Comparison of ENCODE assay signal across 17 cellular contexts in the genomic region with DNA sequence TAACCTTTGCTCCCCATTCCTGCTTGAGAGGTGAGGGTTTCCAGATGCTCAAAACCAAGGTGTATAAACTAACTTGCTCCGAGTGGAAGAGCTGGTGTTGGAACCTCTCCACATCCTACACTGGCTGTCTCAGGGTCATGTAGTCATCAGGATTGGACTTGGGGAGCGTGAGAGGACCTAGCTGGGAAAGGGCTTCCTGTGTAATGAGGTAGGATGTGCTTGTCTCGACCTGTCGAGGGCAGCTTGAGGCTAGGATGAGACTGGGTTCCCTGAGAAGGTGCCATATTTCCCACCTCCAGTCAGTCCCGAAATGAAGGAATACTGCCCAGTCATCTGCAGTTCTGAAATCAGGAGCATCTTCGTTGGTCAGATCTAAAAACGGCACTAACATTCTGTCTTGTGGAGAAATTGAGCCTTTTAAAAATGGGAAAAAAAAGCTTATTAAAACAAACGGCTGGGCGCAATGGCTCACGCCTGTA. TPM values are rescaled to one million over a fixed set of nuclear protein-coding genes. Genes with fewer than 3 reads are reported as not detected.
DNase-seq lines count a peak whose midpoint lies in the region; ATAC-seq lines count a peak whose summit lies in the region.
"Had no signal": no experiment of that assay in that cellular context is flagged by ENCODE, and none has a peak within 500 bp of the region (broad histone marks: within the 10 kb centered on the region; RNA-seq: fewer than 3 reads in every experiment).

No MANE protein-coding gene starts in this region.

- H3K27me3 ChIP-seq in iPS-15b (ENCODE audit: control insufficient read depth, insufficient read depth, low read length) (peaks cover 49% of the 10 kb centered on the region), SJCRH30 (no peaks in the 10 kb centered on the region)
- H3K27me3 ChIP-seq: ascending aorta had no signal

- H3K4me3 Mint-ChIP-seq in activated naive CD4-positive, alpha-beta T cell treated with anti-CD3 and anti-CD28 coated beads for 36 hours: peak overlapping the region; percentile 60
- peak overlapping the region; percentile 54 for H3K4me3 Mint-ChIP-seq in activated CD8-positive, alpha-beta T cell treated with anti-CD3 and anti-CD28 coated beads, Interleukin-2, amount 10 ng/mL, durations not matched to agents 7 days and 5 days
- peak overlapping the region in 1 of 2 donors; percentile 78 for H3K4me3 Mint-ChIP-seq in stimulated activated naive CD8-positive, alpha-beta T cell treated with anti-CD3 and anti-CD28 coated beads, Interleukin-15, amount 100 ng/mL, for 72 hours

- intact Hi-C loops in activated naive CD4-positive, alpha-beta T cell treated with anti-CD3 and anti-CD28 coated beads for 36 hours (cut with micrococcal nuclease): no loop called here

- peaks cover 3% of the 10 kb centered on the region for H3K36me3 Mint-ChIP-seq in activated naive CD4-positive, alpha-beta T cell treated with anti-CD3 and anti-CD28 coated beads for 36 hours (ENCODE audit: low read depth)
- peaks cover 11% of the 10 kb centered on the region for H3K36me3 Mint-ChIP-seq in activated CD8-positive, alpha-beta T cell treated with anti-CD3 and anti-CD28 coated beads, Interleukin-2, amount 10 ng/mL, durations not matched to agents 7 days and 5 days (ENCODE audit: low read depth)

- H3K4me1 ChIP-seq in iPS-15b (ENCODE audit: control insufficient read depth, insufficient read depth, low read length) (no peaks in the 10 kb centered on the region), SJCRH30 (no peaks in the 10 kb centered on the region)

- H3K4me1 Mint-ChIP-seq in activated naive CD4-positive, alpha-beta T cell treated with anti-CD3 and anti-CD28 coated beads for 36 hours (ENCODE audit: low read depth): peaks cover 27% of the 10 kb centered on the region
- peaks cover 39% of the 10 kb centered on the region for H3K4me1 Mint-ChIP-seq in activated CD8-positive, alpha-beta T cell treated with anti-CD3 and anti-CD28 coated beads, Interleukin-2, amount 10 ng/mL, durations not matched to agents 7 days and 5 days (ENCODE audit: low read depth)
- H3K4me1 Mint-ChIP-seq in stimulated activated naive CD8-positive, alpha-beta T cell treated with anti-CD3 and anti-CD28 coated beads, Interleukin-15, amount 100 ng/mL, for 72 hours: peaks cover 55% of the 10 kb centered on the region

- no peaks in the 10 kb centered on the region for H3K27me3 Mint-ChIP-seq in activated naive CD4-positive, alpha-beta T cell treated with anti-CD3 and anti-CD28 coated beads for 36 hours (ENCODE audit: low read depth)
- H3K27me3 Mint-ChIP-seq in activated CD8-positive, alpha-beta T cell treated with anti-CD3 and anti-CD28 coated beads, Interleukin-2, amount 10 ng/mL, durations not matched to agents 7 days and 5 days (ENCODE audit: low read depth): peaks cover 4% of the 10 kb centered on the region
- no peaks in the 10 kb centered on the region for H3K27me3 Mint-ChIP-seq in stimulated activated naive CD8-positive, alpha-beta T cell treated with anti-CD3 and anti-CD28 coated beads, Interleukin-15, amount 100 ng/mL, for 72 hours

- H3K36me3 ChIP-seq in iPS-15b (ENCODE audit: control insufficient read depth, insufficient read depth, low read length): no peaks in the 10 kb centered on the region
- H3K36me3 ChIP-seq in SJCRH30: no peaks in the 10 kb centered on the region
- H3K36me3 ChIP-seq: ascending aorta, transverse colon had no signal

- peak overlapping the region; percentile 1 for H3K4me3 ChIP-seq in iPS-15b (ENCODE audit: low read depth, low read length)
- H3K4me3 ChIP-seq in SJCRH30: no peak overlapping the region

- ATAC-seq in activated CD8-positive, alpha-beta T cell treated with anti-CD3 and anti-CD28 coated beads, Interleukin-2, amount 10 ng/mL, durations not matched to agents 7 days and 5 days: no peak
- ATAC-seq in stimulated activated naive CD8-positive, alpha-beta T cell treated with anti-CD3 and anti-CD28 coated beads, Interleukin-15, amount 100 ng/mL, for 72 hours: no peak
- ATAC-seq: Panc1, psoas muscle had no signal

- H3K9me3 ChIP-seq in iPS-15b (ENCODE audit: control insufficient read depth, insufficient read depth, low read length): no peaks in the 10 kb centered on the region
- H3K9me3 ChIP-seq in SJCRH30 (replicated peaks): no peaks in the 10 kb centered on the region
- H3K9me3 ChIP-seq: ascending aorta, psoas muscle, transverse colon had no signal

- H3K9ac ChIP-seq in iPS-15b (ENCODE audit: low read depth, low read length): no peak overlapping the region

- no peak overlapping the region for H3K27ac Mint-ChIP-seq in activated naive CD4-positive, alpha-beta T cell treated with anti-CD3 and anti-CD28 coated beads for 36 hours
- peak overlapping the region; percentile 13 for H3K27ac Mint-ChIP-seq in activated CD8-positive, alpha-beta T cell treated with anti-CD3 and anti-CD28 coated beads, Interleukin-2, amount 10 ng/mL, durations not matched to agents 7 days and 5 days
- peak overlapping the region; percentile 61 to 92 for H3K27ac Mint-ChIP-seq in stimulated activated naive CD8-positive, alpha-beta T cell treated with anti-CD3 and anti-CD28 coated beads, Interleukin-15, amount 100 ng/mL, for 72 hours

- no peak for DNase-seq in activated naive CD4-positive, alpha-beta T cell treated with anti-CD3 and anti-CD28 coated beads for 36 hours
- no peak for DNase-seq in activated naive CD4-positive, alpha-beta T cell (lab: John Stamatoyannopoulos, UW)
- peak; percentile 21 for DNase-seq in activated CD8-positive, alpha-beta T cell treated with anti-CD3 and anti-CD28 coated beads, Interleukin-2, amount 10 ng/mL, durations not matched to agents 7 days and 5 days
- DNase-seq in stimulated activated naive CD8-positive, alpha-beta T cell treated with anti-CD3 and anti-CD28 coated beads, Interleukin-15, amount 100 ng/mL, for 72 hours: no peak
- DNase-seq in SJCRH30 (no peak), cerebellum (ENCODE audit: low spot score) (no peak), globus pallidus (ENCODE audit: low spot score) (no peak)
- DNase-seq: foreskin fibroblast, KG1, midbrain, NCI-H1694 treated with DMSO at 0.1 percent for 48 hours, NCI-H69, psoas muscle had no signal

- CTCF ChIA-PET in activated naive CD4-positive, alpha-beta T cell treated with anti-CD3 and anti-CD28 coated beads for 36 hours (lab: Charles Lee): interaction anchor here (0.5 to 2.6 kb wide), 5 partner anchors 11 to 69 kb away, joined by 3 to 30 read pairs (median 3); a partner anchor contains a TSS
- CTCF ChIA-PET in activated CD8-positive, alpha-beta T cell treated with anti-CD3 and anti-CD28 coated beads, Interleukin-2, amount 10 ng/mL, durations not matched to agents 7 days and 5 days (lab: Charles Lee): interaction anchor here (0.7 to 3.5 kb wide), 5 partner anchors 9 to 247 kb away, joined by 3 to 33 read pairs (median 5); a partner anchor contains a TSS

- POLR2A ChIA-PET in activated CD8-positive, alpha-beta T cell treated with anti-CD3 and anti-CD28 coated beads, Interleukin-2, amount 10 ng/mL, durations not matched to agents 7 days and 5 days (lab: Charles Lee): interaction anchor here (3.5 kb wide), 1 partner anchor 11 kb away, joined by 26 read pairs; a partner anchor contains a TSS

- no peaks in the 10 kb centered on the region for H3K9me3 Mint-ChIP-seq in activated naive CD4-positive, alpha-beta T cell treated with anti-CD3 and anti-CD28 coated beads for 36 hours
- no peaks in the 10 kb centered on the region for H3K9me3 Mint-ChIP-seq in activated CD8-positive, alpha-beta T cell treated with anti-CD3 and anti-CD28 coated beads, Interleukin-2, amount 10 ng/mL, durations not matched to agents 7 days and 5 days (ENCODE audit: insufficient read depth)
- H3K9me3 Mint-ChIP-seq in stimulated activated naive CD8-positive, alpha-beta T cell treated with anti-CD3 and anti-CD28 coated beads, Interleukin-15, amount 100 ng/mL, for 72 hours: no peaks in the 10 kb centered on the region

- no peak overlapping the region for H3K27ac ChIP-seq in SJCRH30
- H3K27ac ChIP-seq: ascending aorta, psoas muscle had no signal

RNA-seq across cellular contexts. Expression of a gene that starts 1.3 kb away (rescaled TPM):
- 1 to 10 TPM; 1.4 to 2.5 TPM for total RNA-seq in activated naive CD4-positive, alpha-beta T cell treated with anti-CD3 and anti-CD28 coated beads for 36 hours
- 1 to 10 TPM; 8.3 to 9.5 TPM for total RNA-seq in activated CD8-positive, alpha-beta T cell treated with anti-CD3 and anti-CD28 coated beads, Interleukin-2, amount 10 ng/mL, durations not matched to agents 7 days and 5 days
- not detected in 2 replicates for total RNA-seq in SJCRH30 (2014; rRNA removed; shearing (Covaris generic))
- total RNA-seq in cerebellum: 1.5 TPM
- total RNA-seq: ascending aorta, psoas muscle had no signal

RNA-seq across cellular contexts. Expression of a gene that starts 11.2 kb away (rescaled TPM):
- 1 to 10 TPM; 5.0 to 6.1 TPM for total RNA-seq in activated naive CD4-positive, alpha-beta T cell treated with anti-CD3 and anti-CD28 coated beads for 36 hours
- 10 to 100 TPM; 14.0 to 15.7 TPM for total RNA-seq in activated CD8-positive, alpha-beta T cell treated with anti-CD3 and anti-CD28 coated beads, Interleukin-2, amount 10 ng/mL, durations not matched to agents 7 days and 5 days
- total RNA-seq in SJCRH30 (2014; rRNA removed; shearing (Covaris generic)): 7.7 and 8.3 TPM in 2 replicates
- total RNA-seq in cerebellum: 73.5 TPM

RNA-seq across cellular contexts. Expression of a gene that starts 28.5 kb away (rescaled TPM):
- 10 to 100 TPM; 24.9 to 29.2 TPM for total RNA-seq in activated naive CD4-positive, alpha-beta T cell treated with anti-CD3 and anti-CD28 coated beads for 36 hours
- total RNA-seq in activated CD8-positive, alpha-beta T cell treated with anti-CD3 and anti-CD28 coated beads, Interleukin-2, amount 10 ng/mL, durations not matched to agents 7 days and 5 days: 10 to 100 TPM; 35.1 to 35.3 TPM
- total RNA-seq in SJCRH30 (2014; rRNA removed; shearing (Covaris generic)): 25.4 and 26.5 TPM in 2 replicates
- 28.7 TPM for total RNA-seq in cerebellum
